8 cellular contexts compared by ENCODE assay signal in genomic region chr19:13181747-13182388, GRCh38. TPM values are rescaled to one million over a fixed set of nuclear protein-coding genes. Genes with fewer than 3 reads are reported as not detected.
DNase-seq lines count a peak whose midpoint lies in the region; ATAC-seq, FAIRE-seq and TF ChIP-seq lines count a peak whose summit lies in the region.

No MANE protein-coding gene starts in this region.

- no peak overlapping the region for H3K27ac ChIP-seq in H1 (ENCODE audit: low read depth, low read length)
- H3K27ac ChIP-seq in naive thymus-derived CD4-positive, alpha-beta T cell (ENCODE audit: low read depth, low read length), result no peak overlapping the region

- 0 out of 2 replicates have a peak overlapping the region, but pooled peaks have one; percentile 57 for H4K8ac ChIP-seq in H1 (ENCODE audit: extremely low read depth, insufficient read depth, low read length)

- POLR2A ChIA-PET in H1 (lab: Charles Lee; ENCODE audit: partially characterized antibody), result interaction anchor here (0.5 to 9.8 kb wide), 10 partner anchors 8 to 257 kb away, joined by 3 to 67 read pairs (median 4); no protein-coding TSS in a partner anchor
- POLR2A ChIA-PET in naive thymus-derived CD4-positive, alpha-beta T cell (lab: Charles Lee), result interaction anchor here (0.6 to 19.6 kb wide), 8 partner anchors 8 to 77 kb away, joined by 5 to 263 read pairs (median 8); partner anchors contain the start of genes IER2, NACC1 and STX10

- peak overlapping the region; percentile 61; the same call in 1 of the 2 replicates for H2BK15ac ChIP-seq in H1 (ENCODE audit: low read length)

- H4K91ac ChIP-seq in H1 (replicated peaks; ENCODE audit: insufficient read length, low read length), result no peak overlapping the region

- H3K27me3 Mint-ChIP-seq in T-helper 1 cell treated with Interleukin-12 subunit alpha and Interleukin-12 subunit beta and Interleukin-4 antibody, amounts not matched to agents 30 μg/mL and 1 μg/mL, for 36 hours (ENCODE audit: low read depth), result no peaks in the 10 kb centered on the region
- no peaks in the 10 kb centered on the region for H3K27me3 Mint-ChIP-seq in T-helper 17 cell
- no peaks in the 10 kb centered on the region for H3K27me3 Mint-ChIP-seq in naive thymus-derived CD4-positive, alpha-beta T cell

- peak overlapping the region; percentile 16 for H3K56ac ChIP-seq in H1 (replicated peaks; ENCODE audit: insufficient read length, low read depth, low read length)

- H3K4me2 ChIP-seq in H1 (ENCODE audit: insufficient read depth in 1 of 2, low read depth in 2 of 2, low read length in 2 of 2), result no peak overlapping the region

- H3K9me3 ChIP-seq in T-helper 17 cell (ENCODE audit: control insufficient read depth, low read length, poor library complexity, severe bottlenecking) (no peaks in the 10 kb centered on the region), H1 (ENCODE audit: insufficient read depth in 2 of 2, low read depth in 1 of 2, low read length in 1 of 2) (no peaks in the 10 kb centered on the region; a peak in 1 of 4 replicates)
- H3K9me3 ChIP-seq in naive thymus-derived CD4-positive, alpha-beta T cell (ENCODE audit: control insufficient read depth in 2 of 3, low read length in 3 of 3), result no peaks in the 10 kb centered on the region

- no peaks in the 10 kb centered on the region for H3K27me3 ChIP-seq in H1 (replicated peaks in 1 of 4; ENCODE audit: control insufficient read depth in 3 of 4, extremely low read depth in 1 of 4, insufficient read depth in 3 of 4, low read length in 3 of 4)
- H3K27me3 ChIP-seq in naive thymus-derived CD4-positive, alpha-beta T cell (ENCODE audit: control insufficient read depth in 2 of 2, insufficient read depth in 2 of 2, low read length in 2 of 2), result no peaks in the 10 kb centered on the region

- H2AK5ac ChIP-seq in H1 (ENCODE audit: low read depth, low read length), result no peak overlapping the region

- ATAC-seq in T-helper 17 cell (no peak), omental fat pad (ENCODE audit: low FRiP score) (no peak)
- peak; percentile 71 for ATAC-seq in naive thymus-derived CD4-positive, alpha-beta T cell

- no peaks in the 10 kb centered on the region for H3K36me3 ChIP-seq in H1 (ENCODE audit: control insufficient read depth in 2 of 4, insufficient read depth in 4 of 4, low read length in 3 of 4)
- no peaks in the 10 kb centered on the region for H3K36me3 ChIP-seq in naive thymus-derived CD4-positive, alpha-beta T cell (ENCODE audit: control insufficient read depth in 2 of 3, insufficient read depth in 3 of 3, low read length in 3 of 3)

- H3K9ac ChIP-seq in H1 (replicated peaks in 1 of 4; ENCODE audit: extremely low read depth in 1 of 4, low read depth in 3 of 4, low read length in 3 of 4), result no peak overlapping the region

- CTCF ChIA-PET in H1 (lab: Charles Lee; ENCODE audit: partially characterized antibody), result interaction anchor here (0.6 to 5.3 kb wide), 11 partner anchors 8 to 1938 kb away, joined by 3 to 42 read pairs (median 4); no protein-coding TSS in a partner anchor
- CTCF ChIA-PET in naive thymus-derived CD4-positive, alpha-beta T cell (lab: Charles Lee), result interaction anchor here (0.6 to 3.0 kb wide), 10 partner anchors 8 to 216 kb away, joined by 3 to 18 read pairs (median 3); no protein-coding TSS in a partner anchor

- 96% methylated on average over 14 of the region's 16 CpGs; no CpG with 5 or more reads in 1 of the 2 experiments for WGBS in H1 (ENCODE audit: extremely low coverage in 1 of 2, insufficient coverage in 1 of 2, insufficient read length in 1 of 2, insufficient replicate concordance in 2 of 2, low coverage in 1 of 2, low lambda C conversion rate in 2 of 2, missing lambda C conversion rate in 1 of 2), 2 experiments

- H3K27ac Mint-ChIP-seq in T-helper 1 cell treated with Interleukin-12 subunit alpha and Interleukin-12 subunit beta and Interleukin-4 antibody, amounts not matched to agents 30 μg/mL and 1 μg/mL, for 36 hours, result peak overlapping the region; percentile 73
- no peak overlapping the region for H3K27ac Mint-ChIP-seq in T-helper 17 cell
- H3K27ac Mint-ChIP-seq in naive thymus-derived CD4-positive, alpha-beta T cell, result peak overlapping the region; percentile 20 to 86 (median 76)

- no peak overlapping the region for H4K5ac ChIP-seq in H1 (ENCODE audit: insufficient read length, low read depth, low read length)

- no peak for TF ChIP-seq RAD21 in H1 (IDR thresholded peaks at IDR 0.05 in 1 of 2, conservative IDR thresholded peaks at IDR 0.05 in 1 of 2; ENCODE audit: low read depth in 2 of 2, low read length in 2 of 2)

- peaks cover 0 to 2% (median 1%) of the 10 kb centered on the region in 4 experiments; a peak in 2 of 7 replicates for H3K4me1 ChIP-seq in H1 (replicated peaks in 1 of 4; ENCODE audit: control insufficient read depth in 3 of 4, insufficient read depth in 4 of 4, low read length in 3 of 4)
- peaks cover 20 to 21% of the 10 kb centered on the region in 2 donors for H3K4me1 ChIP-seq in naive thymus-derived CD4-positive, alpha-beta T cell (ENCODE audit: control insufficient read depth in 2 of 2, insufficient read depth in 2 of 2, low read length in 2 of 2)

- 0 out of 2 replicates have a peak overlapping the region, but pooled peaks have one; percentile 72 for H2BK20ac ChIP-seq in H1 (ENCODE audit: low read length)

- TF ChIP-seq CTCF in H1 (IDR thresholded peaks at IDR 0.05; ENCODE audit: control extremely low read depth in 1 of 3, insufficient read depth in 1 of 3, low read depth in 1 of 3, low read length in 3 of 3) (no peak), omental fat pad (IDR thresholded peaks at IDR 0.05) (no peak)

- H3K79me2 ChIP-seq in H1 (ENCODE audit: control insufficient read depth in 1 of 2, insufficient read depth in 2 of 2, low read length in 2 of 2), result no peaks in the 10 kb centered on the region

- H3K4me3 Mint-ChIP-seq in T-helper 1 cell treated with Interleukin-12 subunit alpha and Interleukin-12 subunit beta and Interleukin-4 antibody, amounts not matched to agents 30 μg/mL and 1 μg/mL, for 36 hours, result no peak overlapping the region
- H3K4me3 Mint-ChIP-seq in T-helper 17 cell, result peak overlapping the region; percentile 9
- peak overlapping the region in 8 of 10 donors; percentile 24 to 71 (median 62) for H3K4me3 Mint-ChIP-seq in naive thymus-derived CD4-positive, alpha-beta T cell

- intact Hi-C loops in naive thymus-derived CD4-positive, alpha-beta T cell (cut with micrococcal nuclease), result loop anchor here in 1 of 2 donors (1.0 to 5.0 kb wide), 2 partner anchors 15 to 1945 kb away; a partner anchor contains a TSS

- H3K4ac ChIP-seq in H1 (replicated peaks; ENCODE audit: insufficient read length, low read depth, low read length), result no peak overlapping the region

- H4K20me1 ChIP-seq in H1 (replicated peaks in 1 of 2; ENCODE audit: control insufficient read depth in 1 of 2, insufficient read depth in 2 of 2, low read length in 2 of 2), result no peaks in the 10 kb centered on the region

- H2BK12ac ChIP-seq in H1 (ENCODE audit: low read depth, low read length), result no peak overlapping the region

- no peaks in the 10 kb centered on the region for H3K23me2 ChIP-seq in H1 (ENCODE audit: low read depth, low read length)

- no peak overlapping the region for H3K4me3 ChIP-seq in H1 (ENCODE audit: extremely low read depth in 1 of 4, insufficient read depth in 2 of 4, low read depth in 3 of 4, low read length in 4 of 4)
- no peak overlapping the region for H3K4me3 ChIP-seq in naive thymus-derived CD4-positive, alpha-beta T cell (ENCODE audit: low read length)

- H2BK120ac ChIP-seq in H1 (replicated peaks; ENCODE audit: low read depth, low read length), result no peak overlapping the region

- no peak overlapping the region for H3K18ac ChIP-seq in H1 (ENCODE audit: extremely low read depth, low read length)

- H2BK5ac ChIP-seq in H1 (ENCODE audit: low read depth, low read length), result peak overlapping the region; percentile 52

- TF ChIP-seq EP300 in H1 (IDR thresholded peaks at IDR 0.05; ENCODE audit: borderline replicate concordance in 1 of 2, low read depth in 2 of 2, low read length in 2 of 2), result no peak

- H3K4me1 Mint-ChIP-seq in T-helper 1 cell treated with Interleukin-12 subunit alpha and Interleukin-12 subunit beta and Interleukin-4 antibody, amounts not matched to agents 30 μg/mL and 1 μg/mL, for 36 hours (ENCODE audit: low read depth), result peaks cover 20% of the 10 kb centered on the region
- peaks cover 15% of the 10 kb centered on the region for H3K4me1 Mint-ChIP-seq in T-helper 17 cell
- peaks cover 14 to 43% (median 38%) of the 10 kb centered on the region in 7 donors for H3K4me1 Mint-ChIP-seq in naive thymus-derived CD4-positive, alpha-beta T cell

- H3K36me3 Mint-ChIP-seq in T-helper 1 cell treated with Interleukin-12 subunit alpha and Interleukin-12 subunit beta and Interleukin-4 antibody, amounts not matched to agents 30 μg/mL and 1 μg/mL, for 36 hours (ENCODE audit: low read depth), result no peaks in the 10 kb centered on the region
- no peaks in the 10 kb centered on the region for H3K36me3 Mint-ChIP-seq in T-helper 17 cell (ENCODE audit: low read depth)
- peaks cover 0 to 2% (median 0%) of the 10 kb centered on the region in 5 donors for H3K36me3 Mint-ChIP-seq in naive thymus-derived CD4-positive, alpha-beta T cell

- DNase-seq in T-helper 1 cell, result no peak
- DNase-seq in T-helper 17 cell, result no peak
- DNase-seq in H1 (ENCODE audit: low read depth in 1 of 2, low spot score in 2 of 2), result no peak
- DNase-seq in naive thymus-derived CD4-positive, alpha-beta T cell, result no peak
- no peak for DNase-seq in NCI-H2171 (lab: John Stamatoyannopoulos, UW)
- DNase-seq in cerebellar nuclear complex (lab: John Stamatoyannopoulos, UW), result no peak
- DNase-seq in omental fat pad (ENCODE audit: low spot score), result no peak

- no peak overlapping the region for H3K14ac ChIP-seq in H1 (ENCODE audit: insufficient read length)

- H3K79me1 ChIP-seq in H1 (ENCODE audit: low read depth, low read length), result no peaks in the 10 kb centered on the region

- H2AFZ ChIP-seq in H1 (ENCODE audit: low read length), result no peak overlapping the region

- FAIRE-seq in H1 (lab: Jason Lieb, UNC), result no peak

- no peak for TF ChIP-seq POLR2A in H1 (IDR thresholded peaks at IDR 0.05; ENCODE audit: control extremely low read depth in 1 of 2, low read depth in 2 of 2, low read length in 2 of 2)

- no peaks in the 10 kb centered on the region for H3K9me3 Mint-ChIP-seq in T-helper 1 cell treated with Interleukin-12 subunit alpha and Interleukin-12 subunit beta and Interleukin-4 antibody, amounts not matched to agents 30 μg/mL and 1 μg/mL, for 36 hours
- H3K9me3 Mint-ChIP-seq in naive thymus-derived CD4-positive, alpha-beta T cell, result peaks cover 0 to 3% (median 0%) of the 10 kb centered on the region in 11 donors

- H3K23ac ChIP-seq in H1 (ENCODE audit: insufficient read length), result no peak overlapping the region

RNA-seq across cellular contexts. Expression of gene IER2, which starts 31.7 kb away (rescaled TPM):
- total RNA-seq in T-helper 17 cell (100 to 1,000 TPM; 376 to 523 TPM), omental fat pad (100 to 1,000 TPM; 110 to 253 (median 210) TPM)
- 137 and 138 TPM in 2 replicates for total RNA-seq in H1 (2021; fragmentation: NEBNext Ultra II Directional; extraction: Animal tissue kit (Norgen Biotek cat#: 25700))
- polyA plus RNA-seq in H1 (2011; rRNA removed), result 84.5 and 151 TPM in 2 replicates
- polyA plus RNA-seq in H1 (2011; cell fraction: cytosol; rRNA removed), result 66.0 TPM
- 110 TPM for polyA plus RNA-seq in H1 (2011; cell fraction: nucleus; rRNA removed)
- 106 to 120 TPM (median 111 TPM) in 4 replicates for polyA plus RNA-seq in H1 (2012, experiment 1 of 2)
- 92.0 TPM for polyA plus RNA-seq in H1 (2012, experiment 2 of 2)
- polyA plus RNA-seq in H1 (2013, experiment 1 of 2), result 105 TPM
- 105 TPM for polyA plus RNA-seq in H1 (2013, experiment 2 of 2)
- polyA minus RNA-seq in H1 (2011; rRNA and poly(A)+ RNA removed), result 6.0 and 9.9 TPM in 2 replicates
- 33.4 TPM for polyA minus RNA-seq in H1 (2011; cell fraction: cytosol; rRNA and poly(A)+ RNA removed)
- polyA minus RNA-seq in H1 (2011; cell fraction: nucleus; rRNA and poly(A)+ RNA removed), result 81.9 TPM
- total RNA-seq in naive thymus-derived CD4-positive, alpha-beta T cell, result 100 to 1,000 TPM; 135 to 558 (median 246) TPM
- 100 to 1,000 TPM; 121 to 139 TPM for polyA plus RNA-seq in naive thymus-derived CD4-positive, alpha-beta T cell

RNA-seq across cellular contexts. Expression of gene STX10, which starts 31.7 kb away (rescaled TPM):
- 10 to 100 TPM; 33.5 TPM for total RNA-seq in T-helper 17 cell
- total RNA-seq in H1 (2021; fragmentation: NEBNext Ultra II Directional; extraction: Animal tissue kit (Norgen Biotek cat#: 25700)), result 50.8 and 53.0 TPM in 2 replicates
- polyA plus RNA-seq in H1 (2011; rRNA removed), result 80.1 and 86.8 TPM in 2 replicates
- 88.9 TPM for polyA plus RNA-seq in H1 (2011; cell fraction: cytosol; rRNA removed)
- polyA plus RNA-seq in H1 (2011; cell fraction: nucleus; rRNA removed), result 146 TPM
- polyA plus RNA-seq in H1 (2012, experiment 1 of 2), result 58.8 to 94.1 TPM (median 80.2 TPM) in 4 replicates
- 81.1 TPM for polyA plus RNA-seq in H1 (2012, experiment 2 of 2)
- polyA plus RNA-seq in H1 (2013, experiment 1 of 2), result 48.9 TPM
- 49.5 TPM for polyA plus RNA-seq in H1 (2013, experiment 2 of 2)
- 44.8 and 47.0 TPM in 2 replicates for polyA minus RNA-seq in H1 (2011; rRNA and poly(A)+ RNA removed)
- polyA minus RNA-seq in H1 (2011; cell fraction: cytosol; rRNA and poly(A)+ RNA removed), result 40.2 TPM
- polyA minus RNA-seq in H1 (2011; cell fraction: nucleus; rRNA and poly(A)+ RNA removed), result 36.6 TPM
- total RNA-seq in naive thymus-derived CD4-positive, alpha-beta T cell, result 10 to 100 TPM; 42.6 to 76.2 (median 68.5) TPM
- 10 to 100 TPM; 45.9 to 63.7 TPM for polyA plus RNA-seq in naive thymus-derived CD4-positive, alpha-beta T cell
- total RNA-seq in omental fat pad, result 10 to 100 TPM; 41.0 to 97.6 (median 53.9) TPM
